In the genomic region with DNA sequence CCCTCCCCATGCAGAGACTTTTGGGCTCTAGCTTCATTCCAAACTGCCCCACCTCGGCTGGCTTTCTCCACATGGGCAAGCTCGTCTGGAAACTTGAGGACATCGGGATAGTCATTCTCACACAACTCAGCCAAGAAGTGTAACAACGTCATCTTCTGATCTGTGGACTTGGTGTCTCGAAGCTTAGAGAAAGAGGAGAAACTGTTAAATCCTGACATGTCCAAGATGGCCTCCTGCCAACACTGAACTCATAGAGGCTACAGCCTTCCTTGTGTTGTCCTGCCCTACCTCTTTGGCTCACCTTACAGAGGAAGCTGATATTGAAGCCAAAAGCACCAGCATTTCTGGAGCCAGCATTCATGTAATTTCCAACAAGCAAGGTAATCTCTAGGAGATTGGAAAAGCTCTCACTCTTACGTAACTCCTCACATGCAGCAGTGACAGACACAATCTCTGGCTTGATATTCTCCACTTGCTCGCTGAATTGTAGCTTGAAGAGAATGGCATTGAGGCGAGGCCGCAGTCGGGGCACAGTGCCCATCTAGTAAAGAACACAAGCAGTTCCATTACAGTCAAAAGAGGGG, we compare ENCODE assay signal across 10 cellular contexts. TPM values are rescaled to one million over a fixed set of nuclear protein-coding genes. Genes with fewer than 3 reads are reported as not detected.
DNase-seq lines count a peak whose midpoint lies in the region; ATAC-seq, FAIRE-seq and TF ChIP-seq lines count a peak whose summit lies in the region.
"Had no signal": no experiment of that assay in that cellular context is flagged by ENCODE, and none has a peak within 500 bp of the region (broad histone marks: within the 10 kb centered on the region; RNA-seq: fewer than 3 reads in every experiment).

No MANE protein-coding gene starts in this region.

- TF ChIP-seq CTCF in gastroesophageal sphincter (IDR thresholded peaks at IDR 0.05) = no peak
- no peak for TF ChIP-seq CTCF in pancreas (IDR thresholded peaks at IDR 0.05)

- H3K9me3 ChIP-seq in BLaER1 (no peaks in the 10 kb centered on the region), gastroesophageal sphincter (no peaks in the 10 kb centered on the region), pancreas (no peaks in the 10 kb centered on the region)
- H3K9me3 ChIP-seq: SJCRH30 had no signal

- H3K4me1 ChIP-seq in BLaER1 (peaks cover 81% of the 10 kb centered on the region), gastroesophageal sphincter (peaks cover 2 to 63% (median 25%) of the 10 kb centered on the region in 3 donors), pancreas (peaks cover 23 to 31% (median 27%) of the 10 kb centered on the region in 3 donors)

- peaks cover 4% of the 10 kb centered on the region for H3K36me3 Mint-ChIP-seq in activated naive CD8-positive, alpha-beta T cell

- intact Hi-C loops in pancreas (cut with DNase I) = loop anchor here in 1 of 3 donors (10.0 kb wide), 1 partner anchor 114 kb away; a partner anchor contains a TSS

- no peak for FAIRE-seq in pancreas (lab: Jason Lieb, UNC)

- no peak for TF ChIP-seq POLR2A in gastroesophageal sphincter (IDR thresholded peaks at IDR 0.05)

- peaks cover 94% of the 10 kb centered on the region for H3K36me3 ChIP-seq in BLaER1
- peaks cover 0 to 49% of the 10 kb centered on the region in 2 donors for H3K36me3 ChIP-seq in gastroesophageal sphincter
- H3K36me3 ChIP-seq in pancreas = no peaks in the 10 kb centered on the region

- H3K9ac ChIP-seq in BLaER1 = peak overlapping the region; percentile 13; the same call in 1 of the 2 replicates

- peak; percentile 73 for ATAC-seq in gastroesophageal sphincter
- peak; percentile 68 to 82 (median 72) for ATAC-seq in pancreas

- H4K20me1 ChIP-seq in BLaER1 = no peaks in the 10 kb centered on the region

- H3K9me3 Mint-ChIP-seq in activated naive CD8-positive, alpha-beta T cell (ENCODE audit: low read depth) = no peaks in the 10 kb centered on the region

- peaks cover 15% of the 10 kb centered on the region for H3K4me1 Mint-ChIP-seq in activated naive CD8-positive, alpha-beta T cell (ENCODE audit: low read depth)

- H3K4me2 ChIP-seq in BLaER1 = peak overlapping the region; percentile 58

- DNase-seq in pancreas = peak in 5 of 6 donors; percentile 59 to 78 (median 70)
- no peak for DNase-seq in kidney tubule cell (ENCODE audit: low spot score)
- no peak for DNase-seq in H4 (ENCODE audit: low spot score)
- DNase-seq in NCI-H1417 (lab: John Stamatoyannopoulos, UW) = no peak
- no peak for DNase-seq in RPMI8226
- DNase-seq: SJCRH30; stimulated activated naive CD4-positive, alpha-beta T cell had no signal

- no peak overlapping the region for H3K4me3 Mint-ChIP-seq in activated naive CD8-positive, alpha-beta T cell

- H3K27me3 ChIP-seq in BLaER1 = no peaks in the 10 kb centered on the region
- no peaks in the 10 kb centered on the region for H3K27me3 ChIP-seq in gastroesophageal sphincter
- no peaks in the 10 kb centered on the region for H3K27me3 ChIP-seq in pancreas
- H3K27me3 ChIP-seq: SJCRH30 had no signal

- TF ChIP-seq EP300 in gastroesophageal sphincter (IDR thresholded peaks at IDR 0.05) = no peak

- H3K27ac Mint-ChIP-seq in activated naive CD8-positive, alpha-beta T cell = peak overlapping the region; percentile 23

- H3K27ac ChIP-seq in BLaER1 (peak overlapping the region; percentile 59), gastroesophageal sphincter (peak overlapping the region; percentile 75 to 84 (median 79)), pancreas (peak overlapping the region; percentile 38 to 90 (median 60))
- H3K27ac ChIP-seq: SJCRH30 had no signal

- H3K27me3 Mint-ChIP-seq in activated naive CD8-positive, alpha-beta T cell = no peaks in the 10 kb centered on the region

- WGBS in gastroesophageal sphincter (ENCODE audit: low coverage in 1 of 2), 2 donors = 31 to 74% methylated on average over 3 to 9 of the region's 10 CpGs
- 46 to 55% methylated on average over 10 of the region's 10 CpGs for WGBS in pancreas, 2 donors

- H3K4me3 ChIP-seq in BLaER1 = no peak overlapping the region
- H3K4me3 ChIP-seq in gastroesophageal sphincter = no peak overlapping the region
- H3K4me3 ChIP-seq in pancreas = no peak overlapping the region
- H3K4me3 ChIP-seq: SJCRH30 had no signal

RNA-seq across cellular contexts. Expression of a gene that starts 39.6 kb away (rescaled TPM):
- total RNA-seq in gastroesophageal sphincter = 1 to 10 TPM in 3 of 4 donors, under 1 TPM in 1; 0.07 to 5.1 (median 1.8) TPM
- under 1 TPM; 0.17 to 0.98 (median 0.76) TPM for total RNA-seq in pancreas
- polyA plus RNA-seq in pancreas = under 1 TPM; 0.09 to 0.61 TPM
- 0.06 and 0.18 TPM in 2 replicates for total RNA-seq in H4 (2014; rRNA removed; shearing (Covaris generic))

RNA-seq across cellular contexts. Expression of a gene that starts 43.7 kb away (rescaled TPM):
- total RNA-seq in gastroesophageal sphincter (10 to 100 TPM in 1 of 4 donors, 1 to 10 TPM in 2, under 1 TPM in 1; 0.10 to 12.9 (median 2.4) TPM), pancreas (1 to 10 TPM in 3 of 6 donors, under 1 TPM in 3; 0.41 to 1.4 (median 0.91) TPM)
- under 1 TPM; 0.35 to 0.65 TPM for polyA plus RNA-seq in pancreas
- total RNA-seq in H4 (2014; rRNA removed; shearing (Covaris generic)) = 0.10 TPM in 1 of 2 replicates, not detected in the other

RNA-seq across cellular contexts. Expression of a gene that starts 52.7 kb away (rescaled TPM):
- total RNA-seq in gastroesophageal sphincter (10 to 100 TPM; 52.6 to 95.6 (median 63.2) TPM), pancreas (10 to 100 TPM in 5 of 6 donors, 1 to 10 TPM in 1; 9.1 to 25.3 (median 16.7) TPM)
- 10 to 100 TPM; 20.0 to 23.1 TPM for polyA plus RNA-seq in pancreas
- 50.8 and 61.5 TPM in 2 replicates for total RNA-seq in H4 (2014; rRNA removed; shearing (Covaris generic))

Comparison
In these comparisons a context has a peak if more than half of its experiments do, and no peak if none do; other contexts are left out.
1. DNase-seq: peak in pancreas (5 of 6); none in kidney tubule cell (single experiment), H4 (single experiment), NCI-H1417 (0 of 3) and RPMI8226 (single experiment).
2. Peak in every context shown above with its lines, with median percentiles within 50 percentile points of each other: H3K27ac ChIP-seq.